ENCODE assay signal across 29 cellular contexts in the genomic region with DNA sequence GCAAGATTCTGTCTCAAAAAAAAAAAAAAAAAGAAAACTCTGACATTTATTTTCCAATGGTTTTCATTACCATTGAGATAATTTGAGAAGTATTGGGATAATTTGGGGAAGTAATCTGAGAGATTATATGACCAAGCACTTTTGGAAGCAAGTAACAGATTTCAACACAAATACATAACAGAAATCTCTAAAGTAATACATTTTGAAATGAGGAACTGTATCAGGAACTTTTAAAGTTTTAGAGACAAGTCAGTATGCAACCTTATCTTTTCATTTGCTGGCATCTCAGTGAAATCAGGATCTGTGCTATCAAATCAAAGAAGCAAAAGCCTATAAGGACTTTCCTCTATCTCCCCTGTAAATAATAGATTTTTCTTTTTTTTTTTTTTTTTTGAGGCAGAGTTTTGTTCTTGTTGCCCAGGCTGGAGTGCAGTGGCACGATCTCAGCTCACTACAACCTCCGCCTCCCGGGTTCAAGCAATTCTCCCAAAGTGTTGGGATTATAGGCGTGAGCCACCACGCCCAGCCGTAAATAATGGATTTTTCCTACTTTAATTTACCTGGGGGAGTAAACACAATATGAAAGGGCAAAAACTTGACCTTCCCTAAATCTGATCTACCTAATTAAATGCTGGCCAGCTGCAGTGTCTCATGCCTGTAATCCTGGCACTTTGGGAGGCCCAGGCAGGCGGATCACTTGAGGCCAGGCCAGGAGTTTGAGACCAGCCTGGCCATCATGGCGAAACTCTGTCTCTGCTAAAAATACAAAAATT. TPM values are rescaled to one million over a fixed set of nuclear protein-coding genes. Genes with fewer than 3 reads are reported as not detected.
DNase-seq lines count a peak whose midpoint lies in the region; ATAC-seq, FAIRE-seq and TF ChIP-seq lines count a peak whose summit lies in the region.
"Had no signal": no experiment of that assay in that cellular context is flagged by ENCODE, and none has a peak within 500 bp of the region (broad histone marks: within the 10 kb centered on the region; RNA-seq: fewer than 3 reads in every experiment).

No MANE protein-coding gene starts in this region.

- H3K36me3 Mint-ChIP-seq in activated T-cell treated with anti-CD3 and anti-CD28 coated beads, Interleukin-2, amount 50 U/mL, for 72 hours (ENCODE audit: insufficient read depth in 2 of 2) = no peaks in the 10 kb centered on the region
- H3K36me3 Mint-ChIP-seq: neural progenitor cell had no signal

- H3K4me3 ChIP-seq in K562 (no peak overlapping the region), PC-3 (ENCODE audit: low read length) (no peak overlapping the region)
- H3K4me3 ChIP-seq: ascending aorta, neural progenitor cell, Peyer's patch, SK-N-MC, transverse colon had no signal

- FAIRE-seq in K562 (lab: Jason Lieb, UNC) = no peak
- FAIRE-seq: endometrium, kidney had no signal

- no peak overlapping the region for H3K27ac Mint-ChIP-seq in activated T-cell treated with anti-CD3 and anti-CD28 coated beads, Interleukin-2, amount 50 U/mL, for 72 hours
- H3K27ac Mint-ChIP-seq: activated CD4-positive, alpha-beta memory T cell treated with anti-CD3 and anti-CD28 coated beads for 36 hours; activated naive CD8-positive, alpha-beta T cell treated with anti-CD3 and anti-CD28 coated beads for 36 hours; CD4-positive, alpha-beta T cell; neural progenitor cell had no signal

- intact Hi-C loops in K562 (cut with micrococcal nuclease) (no loop called here), PC-3 (cut with micrococcal nuclease) (no loop called here)

- H3K79me2 ChIP-seq in K562 (ENCODE audit: control insufficient read depth, insufficient read depth, low read length) = no peaks in the 10 kb centered on the region
- H3K79me2 ChIP-seq in PC-3 (ENCODE audit: low read length) = no peaks in the 10 kb centered on the region

- peak; percentile 54 to 62 for DNase-seq in AML-193 (lab: John Stamatoyannopoulos, UW)
- peak; percentile 1 for DNase-seq in COR-L47 (lab: John Stamatoyannopoulos, UW)
- DNase-seq in NCI-H82 (lab: John Stamatoyannopoulos, UW) = peak; percentile 81
- no peak for DNase-seq in K562 (ENCODE audit: extremely low read depth in 1 of 4, low spot score in 3 of 4)
- DNase-seq in DMS53 (lab: John Stamatoyannopoulos, UW) = no peak
- no peak for DNase-seq in PC-3
- no peak for DNase-seq in NCI-H345 (lab: John Stamatoyannopoulos, UW)
- no peak for DNase-seq in activated T-cell treated with anti-CD3 and anti-CD28 coated beads, Interleukin-2, amount 50 U/mL, for 72 hours
- DNase-seq: activated CD4-positive, alpha-beta memory T cell treated with anti-CD3 and anti-CD28 coated beads for 36 hours; activated CD4-positive, CD25-positive, alpha-beta regulatory T cell; activated effector memory CD4-positive, alpha-beta T cell treated with Interleukin-2 at 50 U/mL for 16 hours; activated naive CD8-positive, alpha-beta T cell treated with anti-CD3 and anti-CD28 coated beads for 36 hours; CD4-positive, alpha-beta T cell; central memory CD4-positive, alpha-beta T cell; dermis blood vessel endothelial cell; DMS 273 treated with DMSO at 0.1 percent for 48 hours; kidney; mammary epithelial cell; NCI-H146; NCI-H774; Peyer's patch; posterior cingulate gyrus; stimulated activated CD8-positive, alpha-beta memory T cell treated with anti-CD3 and anti-CD28 coated beads, Interleukin-4, amount 100 ng/mL, for 48 hours; transverse colon had no signal

- H3K9me3 ChIP-seq in K562 (replicated peaks; ENCODE audit: control insufficient read depth, insufficient read depth, low read depth, low read length) (no peaks in the 10 kb centered on the region), PC-3 (ENCODE audit: low read length) (no peaks in the 10 kb centered on the region)
- H3K9me3 ChIP-seq: ascending aorta, Peyer's patch, transverse colon had no signal

- H3K4me1 ChIP-seq in K562 (replicated peaks in 1 of 2; ENCODE audit: control insufficient read depth in 2 of 2, insufficient read depth in 2 of 2, low read length in 2 of 2) = no peaks in the 10 kb centered on the region
- H3K4me1 ChIP-seq in PC-3 (ENCODE audit: insufficient read depth, low read length) = no peaks in the 10 kb centered on the region
- H3K4me1 ChIP-seq: neural progenitor cell had no signal

- TF ChIP-seq CTCF in K562 (IDR thresholded peaks at IDR 0.05 in 2 of 3, conservative IDR thresholded peaks at IDR 0.05 in 1 of 3; ENCODE audit: insufficient read depth in 2 of 3, low read depth in 1 of 3, low read length in 3 of 3) = no peak
- no peak for TF ChIP-seq CTCF in PC-3 (conservative IDR thresholded peaks at IDR 0.05; ENCODE audit: low read depth, low read length)

- H3K4me3 Mint-ChIP-seq in activated T-cell treated with anti-CD3 and anti-CD28 coated beads, Interleukin-2, amount 50 U/mL, for 72 hours = no peak overlapping the region
- H3K4me3 Mint-ChIP-seq: activated CD4-positive, alpha-beta memory T cell treated with anti-CD3 and anti-CD28 coated beads for 36 hours; activated naive CD8-positive, alpha-beta T cell treated with anti-CD3 and anti-CD28 coated beads for 36 hours; CD4-positive, alpha-beta T cell; IgD-negative memory B cell; neural progenitor cell had no signal

- no peak for TF ChIP-seq EP300 in K562 (IDR thresholded peaks at IDR 0.05; ENCODE audit: low read length)

- H3K9me1 ChIP-seq in K562 (ENCODE audit: control insufficient read depth, insufficient read depth, low read length) = no peaks in the 10 kb centered on the region

- H3K27me3 ChIP-seq in K562 (ENCODE audit: control insufficient read depth in 2 of 2, insufficient read depth in 2 of 2, low read length in 2 of 2) (no peaks in the 10 kb centered on the region), PC-3 (ENCODE audit: low read length) (no peaks in the 10 kb centered on the region)
- H3K27me3 ChIP-seq: ascending aorta, neural progenitor cell, Peyer's patch, transverse colon had no signal

- BruUV-seq in K562 (replicated peaks; lab: Mats Ljungman, UMichigan) = no TSS peak
- no TSS peak for BruUV-seq in PC-3 (replicated peaks; lab: Mats Ljungman, UMichigan)

- H3K9ac ChIP-seq in K562 (ENCODE audit: insufficient read depth in 1 of 2, low read depth in 2 of 2, low read length in 2 of 2) (no peak overlapping the region), PC-3 (ENCODE audit: low read length) (no peak overlapping the region)
- H3K9ac ChIP-seq: neural progenitor cell had no signal

- H3F3A ChIP-seq in PC-3 (ENCODE audit: low read length, unreplicated experiment) = no peaks in the 10 kb centered on the region

- no peaks in the 10 kb centered on the region for H3K27me3 Mint-ChIP-seq in activated T-cell treated with anti-CD3 and anti-CD28 coated beads, Interleukin-2, amount 50 U/mL, for 72 hours (ENCODE audit: low read depth)
- H3K27me3 Mint-ChIP-seq: activated CD4-positive, alpha-beta memory T cell treated with anti-CD3 and anti-CD28 coated beads for 36 hours; activated naive CD8-positive, alpha-beta T cell treated with anti-CD3 and anti-CD28 coated beads for 36 hours; CD4-positive, alpha-beta T cell; IgD-negative memory B cell had no signal

- no peaks in the 10 kb centered on the region for H3K4me1 Mint-ChIP-seq in activated T-cell treated with anti-CD3 and anti-CD28 coated beads, Interleukin-2, amount 50 U/mL, for 72 hours (ENCODE audit: low read depth)
- H3K4me1 Mint-ChIP-seq: activated naive CD8-positive, alpha-beta T cell treated with anti-CD3 and anti-CD28 coated beads for 36 hours had no signal

- H3K4me2 ChIP-seq in K562 (ENCODE audit: insufficient read depth, low read length) (no peak overlapping the region), PC-3 (ENCODE audit: low read length) (no peak overlapping the region)
- H3K4me2 ChIP-seq: neural progenitor cell had no signal

- 90% methylated on average over 8 of the region's 8 CpGs for WGBS in K562 (ENCODE audit: insufficient coverage, low coverage, missing lambda C conversion rate)

- H4K20me1 ChIP-seq in K562 (replicated peaks; ENCODE audit: control insufficient read depth, insufficient read depth, low read length) = no peaks in the 10 kb centered on the region
- no peaks in the 10 kb centered on the region for H4K20me1 ChIP-seq in PC-3 (ENCODE audit: low read length)

- ATAC-seq in K562 = no peak
- no peak for ATAC-seq in PC-3
- no peak for ATAC-seq in activated T-cell treated with anti-CD3 and anti-CD28 coated beads, Interleukin-2, amount 50 U/mL, for 72 hours (replicated peaks in 1 of 2)

- no peak overlapping the region for H3K27ac ChIP-seq in K562 (ENCODE audit: extremely low read depth, low read depth, low read length)
- H3K27ac ChIP-seq in PC-3 (ENCODE audit: low read length) = no peak overlapping the region
- H3K27ac ChIP-seq: ascending aorta, neural progenitor cell, Peyer's patch, SK-N-MC, transverse colon had no signal

- no peak for TF ChIP-seq POLR2A in K562 (conservative IDR thresholded peaks at IDR 0.05)

- TF ChIP-seq RAD21 in K562 (CRISPR knock-in tag; conservative IDR thresholded peaks at IDR 0.05 in 1 of 2, IDR thresholded peaks at IDR 0.05 in 1 of 2) = no peak

- in situ Hi-C loops in K562 (cut with MboI) = no loop called here

- no peak overlapping the region for H2AFZ ChIP-seq in K562 (ENCODE audit: low read depth, low read length)
- H2AFZ ChIP-seq in PC-3 (ENCODE audit: low read length) = no peak overlapping the region
- H2AFZ ChIP-seq: neural progenitor cell had no signal

- CTCF ChIA-PET in K562 (lab: Yijun Ruan, JAX; ENCODE audit: low intra/inter-chr PET ratio) (no interaction called here), PC-3 (lab: Charles Lee) (no interaction called here)

- H3K36me3 ChIP-seq in K562 (ENCODE audit: control insufficient read depth, insufficient read depth, low read length) (no peaks in the 10 kb centered on the region), PC-3 (ENCODE audit: low read depth, low read length) (no peaks in the 10 kb centered on the region)
- H3K36me3 ChIP-seq: ascending aorta, neural progenitor cell, Peyer's patch, transverse colon had no signal

- no peaks in the 10 kb centered on the region for H3K9me2 ChIP-seq in PC-3 (replicated peaks; ENCODE audit: low read length)

- POLR2A ChIA-PET in K562 (lab: Yijun Ruan, JAX) (no interaction called here), PC-3 (lab: Charles Lee; ENCODE audit: unreplicated experiment) (no interaction called here)

- no peaks in the 10 kb centered on the region for H3K9me3 Mint-ChIP-seq in activated T-cell treated with anti-CD3 and anti-CD28 coated beads, Interleukin-2, amount 50 U/mL, for 72 hours
- H3K9me3 Mint-ChIP-seq: activated CD4-positive, alpha-beta memory T cell treated with anti-CD3 and anti-CD28 coated beads for 36 hours; activated naive CD8-positive, alpha-beta T cell treated with anti-CD3 and anti-CD28 coated beads for 36 hours; CD4-positive, alpha-beta T cell; IgD-negative memory B cell; neural progenitor cell had no signal

RNA-seq across cellular contexts. Expression of gene SLC16A1, which starts 25.7 kb away (rescaled TPM):
- total RNA-seq in K562 (2011; cell fraction: chromatin; rRNA removed; ENCODE audit: low replicate concordance) = 283 and 319 TPM in 2 replicates
- 209 and 233 TPM in 2 replicates for total RNA-seq in K562 (2011; cell fraction: nucleolus; rRNA removed)
- total RNA-seq in K562 (2011; cell fraction: nucleoplasm; rRNA removed) = 244 and 265 TPM in 2 replicates
- total RNA-seq in K562 (2014; rRNA removed) = 104 and 148 TPM in 2 replicates
- 168 and 185 TPM in 2 replicates for total RNA-seq in K562 (2014; rRNA removed; fragmentation: Illumina TruSeq; extraction: Trizol)
- total RNA-seq in K562 (2015; rRNA removed; fragmentation: Illumina TruSeq; extraction: Trizol) = 111 and 117 TPM in 2 replicates
- 151 and 169 TPM in 2 replicates for total RNA-seq in K562 (2021)
- 229 and 244 TPM in 2 replicates for polyA plus RNA-seq in K562 (2011; rRNA removed)
- polyA plus RNA-seq in K562 (2011; cell fraction: cytosol; rRNA removed) = 256 and 343 TPM in 2 replicates
- 106 and 150 TPM in 2 replicates for polyA plus RNA-seq in K562 (2011; cell fraction: nucleus; rRNA removed)
- polyA plus RNA-seq in K562 (2012) = 100 and 134 TPM in 2 replicates
- 109 and 137 TPM in 2 replicates for polyA plus RNA-seq in K562 (2014; fragmentation: Illumina TruSeq; extraction: Trizol)
- polyA plus RNA-seq in K562 (2014; fragmentation: Nextera tagmentation; extraction: Ambion mirVana) = 10 to 100 TPM; 79.0 to 82.5 TPM
- 73.1 and 85.6 TPM in 2 replicates for polyA plus RNA-seq in K562 (2014; rRNA removed)
- 488 and 502 TPM in 2 replicates for polyA minus RNA-seq in K562 (2011; rRNA and poly(A)+ RNA removed)
- 198 and 213 TPM in 2 replicates for polyA minus RNA-seq in K562 (2011; cell fraction: cytosol; rRNA and poly(A)+ RNA removed)
- polyA minus RNA-seq in K562 (2011; cell fraction: nucleus; rRNA and poly(A)+ RNA removed) = 56.5 and 94.0 TPM in 2 replicates
- 103 and 116 TPM in 2 replicates for total RNA-seq in PC-3 (2014; rRNA removed)
- total RNA-seq in activated T-cell treated with anti-CD3 and anti-CD28 coated beads, Interleukin-2, amount 50 U/mL, for 72 hours = 10 to 100 TPM; 55.6 to 70.5 TPM

Comparison
In these comparisons a context has a peak if more than half of its experiments do, and no peak if none do; other contexts are left out.
1. DNase-seq: peak in AML-193 (2 of 2), COR-L47 (single experiment) and NCI-H82 (single experiment); none in K562 (0 of 4), DMS53 (single experiment), PC-3 (single experiment), NCI-H345 (single experiment) and activated T-cell treated with anti-CD3 and anti-CD28 coated beads, Interleukin-2, amount 50 U/mL, for 72 hours (0 of 2).